In genomic region chr14:100239840-100240724, GRCh38 we compare ENCODE assay signal across 8 cellular contexts. TPM values are rescaled to one million over a fixed set of nuclear protein-coding genes. Genes with fewer than 3 reads are reported as not detected.
DNase-seq lines count a peak whose midpoint lies in the region; ATAC-seq and TF ChIP-seq lines count a peak whose summit lies in the region.

No MANE protein-coding gene starts in this region.

- whole genome bisulfite sequencing in GM23248 (ENCODE audit: low coverage in 1 of 2, low lambda C conversion rate in 2 of 2, missing lambda C conversion rate in 2 of 2), 2 experiments = 0 to 1% methylated on average over 46 to 52 of the region's 121 CpGs
- 0 to 5% methylated on average over 2 to 8 of the region's 121 CpGs for WGBS in gastroesophageal sphincter (ENCODE audit: low coverage in 1 of 2), 2 donors

- peak overlapping the region; percentile 97 for H3K4me2 ChIP-seq in GM23248 (ENCODE audit: unreplicated experiment)

- DNase-seq in EH (ENCODE audit: low read depth) = peak; percentile 95
- DNase-seq in GM23248 = peak; percentile 98
- DNase-seq in Kasumi-1 (lab: John Stamatoyannopoulos, UW) = peak; percentile 63 to 66
- DNase-seq in SHP77 (lab: John Stamatoyannopoulos, UW) = peak; percentile 50 to 77
- peak; percentile 87 for DNase-seq in activated naive CD4-positive, alpha-beta T cell treated with Interleukin-2 at 50 U/mL for 16 hours
- peak; percentile 62 for DNase-seq in non-pigmented ciliary epithelial cell (ENCODE audit: low read depth)
- peak in 48 of 49 donors; percentile 25 to 92 (median 73) for DNase-seq in substantia nigra (lab: John Stamatoyannopoulos, UW)

- peak in 3 of 4 experiments; percentile 77 to 87 (median 81) for TF ChIP-seq CTCF in gastroesophageal sphincter (IDR thresholded peaks at IDR 0.05)

- peaks cover 38% of the 10 kb centered on the region for H3K4me1 ChIP-seq in GM23248 (ENCODE audit: insufficient read depth)
- peaks cover 0 to 71% (median 41%) of the 10 kb centered on the region in 3 donors for H3K4me1 ChIP-seq in gastroesophageal sphincter

- peaks cover 9% of the 10 kb centered on the region for H4K20me1 ChIP-seq in GM23248 (ENCODE audit: insufficient read depth)

- no peaks in the 10 kb centered on the region; the same call in 1 of the 2 replicates for H3K36me3 ChIP-seq in GM23248 (ENCODE audit: low read depth)
- no peaks in the 10 kb centered on the region for H3K36me3 ChIP-seq in gastroesophageal sphincter

- H3K27me3 ChIP-seq in GM23248 (replicated peaks; ENCODE audit: insufficient read depth) (no peaks in the 10 kb centered on the region), gastroesophageal sphincter (no peaks in the 10 kb centered on the region)

- no peaks in the 10 kb centered on the region for H3K9me3 ChIP-seq in GM23248 (ENCODE audit: low read depth)
- H3K9me3 ChIP-seq in gastroesophageal sphincter = no peaks in the 10 kb centered on the region

- H3K9ac ChIP-seq in GM23248 = peak overlapping the region; percentile 93

- H3K4me3 ChIP-seq in GM23248 (peak overlapping the region; percentile 90), gastroesophageal sphincter (peak overlapping the region; percentile 95 to 100)

- H2AFZ ChIP-seq in GM23248 = peak overlapping the region; percentile 34; the same call in 1 of the 2 replicates

- peak; percentile 75 for ATAC-seq in gastroesophageal sphincter

- H3K9me2 ChIP-seq in GM23248 (ENCODE audit: insufficient read depth) = no peaks in the 10 kb centered on the region

- H3K27ac ChIP-seq in GM23248 (peak overlapping the region; percentile 89), gastroesophageal sphincter (peak overlapping the region; percentile 89 to 100 (median 100)), substantia nigra (ENCODE audit: low read depth, low read length, poor library complexity, severe bottlenecking) (peak overlapping the region; percentile 96)

- peaks cover 36% of the 10 kb centered on the region for H3F3A ChIP-seq in GM23248 (ENCODE audit: insufficient read depth)

- H3K79me2 ChIP-seq in GM23248 (ENCODE audit: insufficient read depth) = peaks cover 82% of the 10 kb centered on the region

- no peak for TF ChIP-seq EP300 in gastroesophageal sphincter (IDR thresholded peaks at IDR 0.05)

- peak; percentile 39 to 65 for TF ChIP-seq POLR2A in gastroesophageal sphincter (IDR thresholded peaks at IDR 0.05)

- in situ Hi-C loops in GM23248 (cut with MboI) = no loop called here

RNA-seq across cellular contexts. Expression of gene YY1, which starts 1.1 kb away (rescaled TPM):
- 43.3 and 45.3 TPM in 2 replicates for total RNA-seq in GM23248 (2014; rRNA removed; shearing (Covaris generic))
- polyA plus RNA-seq in GM23248 (2016; fragmentation: Nextera tagmentation; extraction: Ambion mirVana) = 34.9 and 38.2 TPM in 2 replicates
- 10 to 100 TPM; 55.1 to 76.3 (median 62.5) TPM for total RNA-seq in gastroesophageal sphincter

Comparison
In these comparisons a context has a peak if more than half of its experiments do, and no peak if none do; other contexts are left out.
1. Peak in every context shown above with its lines: DNase-seq, ATAC-seq, H3K4me3 ChIP-seq and H3K27ac ChIP-seq.